ENCODE assay signal across 26 cellular contexts in the genomic region with DNA sequence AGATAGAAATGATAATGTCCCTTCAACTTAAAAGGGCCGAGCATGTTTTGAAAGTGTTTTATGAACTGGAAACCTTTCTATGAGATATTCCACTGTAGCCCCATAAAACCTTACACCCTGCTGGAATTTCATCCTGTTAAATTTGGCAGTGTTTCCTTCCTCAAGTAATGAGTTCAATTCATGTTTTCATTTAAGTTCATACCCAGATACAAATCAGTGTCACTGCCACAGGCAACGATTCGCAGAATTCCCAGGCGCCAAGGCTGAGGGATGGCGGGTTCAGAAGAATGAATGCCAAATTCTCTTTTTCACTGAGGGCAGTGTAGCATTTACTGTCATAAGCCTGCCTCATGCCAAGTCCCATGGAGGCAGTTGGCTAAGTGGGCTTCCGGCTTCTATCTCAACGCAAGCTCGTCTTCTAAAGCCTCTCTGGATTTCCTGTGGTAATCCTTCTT.
DNase-seq lines count a peak whose midpoint lies in the region; ATAC-seq and TF ChIP-seq lines count a peak whose summit lies in the region.
"Had no signal": no experiment of that assay in that cellular context is flagged by ENCODE, and none has a peak within 500 bp of the region (broad histone marks: within the 10 kb centered on the region; RNA-seq: fewer than 3 reads in every experiment).

No MANE protein-coding gene starts in this region.

- H3K9ac ChIP-seq in stomach smooth muscle (ENCODE audit: low read length in 2 of 2), result no peak overlapping the region

- H3K27ac Mint-ChIP-seq in activated naive CD4-positive, alpha-beta T cell treated with anti-CD3 and anti-CD28 coated beads for 36 hours, result no peak overlapping the region
- no peak overlapping the region for H3K27ac Mint-ChIP-seq in activated CD4-positive, alpha-beta T cell treated with anti-CD3 and anti-CD28 coated beads, Interleukin-2, amount 10 ng/mL, durations not matched to agents 24 days and 14 days
- H3K27ac Mint-ChIP-seq: activated CD4-positive, alpha-beta T cell treated with anti-CD3 and anti-CD28 coated beads for 36 hours; activated T-cell treated with anti-CD3 and anti-CD28 coated beads, Interleukin-2, amount 50 U/mL, for 24 hours; CD8-positive, alpha-beta memory T cell; GM23338; natural killer cell; stimulated activated naive CD8-positive, alpha-beta T cell treated with anti-CD3 and anti-CD28 coated beads, Interleukin-15, Interleukin-2, amounts not matched to agents 100 ng/mL and 50 ng/mL, for 24 hours; T-helper 1 cell treated with Interleukin-12 subunit alpha and Interleukin-12 subunit beta and Interleukin-4 antibody, amounts not matched to agents 30 μg/mL and 1 μg/mL, for 36 hours had no signal

- H4K20me1 ChIP-seq in hepatocyte (ENCODE audit: insufficient read depth, poor library complexity, severe bottlenecking), result no peaks in the 10 kb centered on the region

- peak; percentile 5 for DNase-seq in GM03348 (ENCODE audit: low spot score)
- DNase-seq in astrocyte of the hippocampus (ENCODE audit: low read depth, low spot score), result peak; percentile 24
- DNase-seq in hepatocyte (ENCODE audit: low spot score), result peak; percentile 17
- no peak for DNase-seq in activated naive CD4-positive, alpha-beta T cell treated with anti-CD3 and anti-CD28 coated beads for 36 hours
- DNase-seq in activated CD4-positive, alpha-beta T cell treated with anti-CD3 and anti-CD28 coated beads, Interleukin-2, amount 10 ng/mL, durations not matched to agents 24 days and 14 days, result no peak
- DNase-seq: activated CD4-positive, alpha-beta T cell treated with anti-CD3 and anti-CD28 coated beads for 36 hours; activated CD8-positive, alpha-beta memory T cell treated with anti-CD3 and anti-CD28 coated beads for 24 hours; activated gamma-delta T cell treated with Interleukin-2 at 50 U/mL for 16 hours; activated T-cell treated with anti-CD3 and anti-CD28 coated beads, Interleukin-2, amount 50 U/mL, for 24 hours; AML-193; CD8-positive, alpha-beta memory T cell; dermis blood vessel endothelial cell; DMS153; left ventricle myocardium inferior; midbrain; MV-4-11; natural killer cell; NCI-H1694; NCI-H2227 treated with DMSO at 0.1 percent for 48 hours; right cardiac atrium had no signal

- intact Hi-C loops in activated naive CD4-positive, alpha-beta T cell treated with anti-CD3 and anti-CD28 coated beads for 36 hours (cut with micrococcal nuclease), result no loop called here
- intact Hi-C loops in activated CD4-positive, alpha-beta T cell treated with anti-CD3 and anti-CD28 coated beads, Interleukin-2, amount 10 ng/mL, durations not matched to agents 24 days and 14 days (cut with micrococcal nuclease), result no loop called here

- H3K4me2 ChIP-seq in hepatocyte, result no peak overlapping the region
- H3K4me2 ChIP-seq: GM23338 had no signal

- H3K4me3 ChIP-seq in hepatocyte (no peak overlapping the region), stomach smooth muscle (ENCODE audit: low read length in 2 of 2) (no peak overlapping the region)
- H3K4me3 ChIP-seq: GM23338, left ventricle myocardium inferior had no signal

- ATAC-seq in HG02938 (IDR thresholded peaks at IDR 0.05; ENCODE audit: unreplicated experiment) (no peak), SK-N-SH treated with all-trans-retinoic acid at 6 μM for 48 hours (no peak)
- ATAC-seq: activated CD4-positive, alpha-beta T cell treated with anti-CD3 and anti-CD28 coated beads for 36 hours; GM23338; natural killer cell; right cardiac atrium had no signal

- no peak overlapping the region for H3K4me3 Mint-ChIP-seq in activated naive CD4-positive, alpha-beta T cell treated with anti-CD3 and anti-CD28 coated beads for 36 hours
- no peak overlapping the region for H3K4me3 Mint-ChIP-seq in activated CD4-positive, alpha-beta T cell treated with anti-CD3 and anti-CD28 coated beads, Interleukin-2, amount 10 ng/mL, durations not matched to agents 24 days and 14 days
- H3K4me3 Mint-ChIP-seq: activated CD4-positive, alpha-beta T cell treated with anti-CD3 and anti-CD28 coated beads for 36 hours; activated T-cell treated with anti-CD3 and anti-CD28 coated beads, Interleukin-2, amount 50 U/mL, for 24 hours; CD8-positive, alpha-beta memory T cell; GM23338; natural killer cell; stimulated activated naive CD8-positive, alpha-beta T cell treated with anti-CD3 and anti-CD28 coated beads, Interleukin-15, Interleukin-2, amounts not matched to agents 100 ng/mL and 50 ng/mL, for 24 hours; T-helper 1 cell treated with Interleukin-12 subunit alpha and Interleukin-12 subunit beta and Interleukin-4 antibody, amounts not matched to agents 30 μg/mL and 1 μg/mL, for 36 hours had no signal

- CTCF ChIA-PET in activated naive CD4-positive, alpha-beta T cell treated with anti-CD3 and anti-CD28 coated beads for 36 hours (lab: Charles Lee), result no interaction called here

- H3K27me3 ChIP-seq in hepatocyte, result no peaks in the 10 kb centered on the region
- H3K27me3 ChIP-seq in stomach smooth muscle (ENCODE audit: control insufficient read depth in 1 of 2, insufficient read depth in 2 of 2, low read length in 2 of 2), result no peaks in the 10 kb centered on the region

- H3K36me3 Mint-ChIP-seq in activated naive CD4-positive, alpha-beta T cell treated with anti-CD3 and anti-CD28 coated beads for 36 hours (ENCODE audit: low read depth), result no peaks in the 10 kb centered on the region
- no peaks in the 10 kb centered on the region for H3K36me3 Mint-ChIP-seq in activated CD4-positive, alpha-beta T cell treated with anti-CD3 and anti-CD28 coated beads, Interleukin-2, amount 10 ng/mL, durations not matched to agents 24 days and 14 days (ENCODE audit: low read depth)
- H3K36me3 Mint-ChIP-seq: CD8-positive, alpha-beta memory T cell had no signal

- no peaks in the 10 kb centered on the region for H3K79me2 ChIP-seq in hepatocyte

- no peaks in the 10 kb centered on the region for H3K36me3 ChIP-seq in hepatocyte (replicated peaks; ENCODE audit: insufficient read depth, low read depth)
- no peaks in the 10 kb centered on the region for H3K36me3 ChIP-seq in stomach smooth muscle (ENCODE audit: control insufficient read depth in 2 of 2, insufficient read depth in 2 of 2, low read length in 2 of 2)
- H3K36me3 ChIP-seq: left ventricle myocardium inferior had no signal

- H3K4me1 ChIP-seq in hepatocyte (ENCODE audit: insufficient read depth), result no peaks in the 10 kb centered on the region
- H3K4me1 ChIP-seq in stomach smooth muscle (ENCODE audit: control insufficient read depth, insufficient read depth, low read length), result peaks cover 26% of the 10 kb centered on the region
- H3K4me1 ChIP-seq: left ventricle myocardium inferior had no signal

- no peaks in the 10 kb centered on the region for H3K9me2 ChIP-seq in hepatocyte (replicated peaks; ENCODE audit: insufficient read depth)

- TF ChIP-seq CTCF in hepatocyte (IDR thresholded peaks at IDR 0.05; ENCODE audit: poor library complexity), result no peak

- H3K9me3 Mint-ChIP-seq in activated naive CD4-positive, alpha-beta T cell treated with anti-CD3 and anti-CD28 coated beads for 36 hours, result peaks cover 2% of the 10 kb centered on the region
- H3K9me3 Mint-ChIP-seq in activated CD4-positive, alpha-beta T cell treated with anti-CD3 and anti-CD28 coated beads, Interleukin-2, amount 10 ng/mL, durations not matched to agents 24 days and 14 days, result peaks cover 5% of the 10 kb centered on the region
- H3K9me3 Mint-ChIP-seq: GM23338 had no signal

- no peaks in the 10 kb centered on the region for H3K9me3 ChIP-seq in hepatocyte (ENCODE audit: low read depth)
- H3K9me3 ChIP-seq in stomach smooth muscle (ENCODE audit: control insufficient read depth in 2 of 2, low read length in 2 of 2), result no peaks in the 10 kb centered on the region
- H3K9me3 ChIP-seq: left ventricle myocardium inferior had no signal

- no peak overlapping the region for H3K27ac ChIP-seq in hepatocyte
- peak overlapping the region; percentile 38 for H3K27ac ChIP-seq in stomach smooth muscle (ENCODE audit: low read length)
- H3K27ac ChIP-seq: left ventricle myocardium inferior had no signal

- H3K27me3 Mint-ChIP-seq in activated naive CD4-positive, alpha-beta T cell treated with anti-CD3 and anti-CD28 coated beads for 36 hours (ENCODE audit: low read depth), result no peaks in the 10 kb centered on the region
- H3K27me3 Mint-ChIP-seq in activated CD4-positive, alpha-beta T cell treated with anti-CD3 and anti-CD28 coated beads, Interleukin-2, amount 10 ng/mL, durations not matched to agents 24 days and 14 days, result no peaks in the 10 kb centered on the region
- H3K27me3 Mint-ChIP-seq: activated CD4-positive, alpha-beta T cell treated with anti-CD3 and anti-CD28 coated beads for 36 hours; activated T-cell treated with anti-CD3 and anti-CD28 coated beads, Interleukin-2, amount 50 U/mL, for 24 hours; stimulated activated naive CD8-positive, alpha-beta T cell treated with anti-CD3 and anti-CD28 coated beads, Interleukin-15, Interleukin-2, amounts not matched to agents 100 ng/mL and 50 ng/mL, for 24 hours had no signal

- H2AFZ ChIP-seq in hepatocyte, result no peak overlapping the region
- H2AFZ ChIP-seq: GM23338 had no signal

- no peaks in the 10 kb centered on the region for H3K4me1 Mint-ChIP-seq in activated naive CD4-positive, alpha-beta T cell treated with anti-CD3 and anti-CD28 coated beads for 36 hours (ENCODE audit: low read depth)
- H3K4me1 Mint-ChIP-seq in activated CD4-positive, alpha-beta T cell treated with anti-CD3 and anti-CD28 coated beads, Interleukin-2, amount 10 ng/mL, durations not matched to agents 24 days and 14 days, result no peaks in the 10 kb centered on the region
- H3K4me1 Mint-ChIP-seq: activated CD4-positive, alpha-beta T cell treated with anti-CD3 and anti-CD28 coated beads for 36 hours; CD8-positive, alpha-beta memory T cell; natural killer cell had no signal

- 58% methylated on average over 8 of the region's 8 CpGs for WGBS in hepatocyte (ENCODE audit: low lambda C conversion rate, missing lambda C conversion rate)

TF ChIP-seq in SK-N-SH treated with all-trans-retinoic acid at 6 μM for 48 hours, 23 proteins besides CTCF, POLR2A, EP300 and RAD21 (continues in another document):
- TF ChIP-seq ZNF70 (CRISPR knock-in tag; IDR thresholded peaks at IDR 0.05) (no peak), SNAI2 (CRISPR knock-in tag; IDR thresholded peaks at IDR 0.05) (no peak), RARB (CRISPR knock-in tag; IDR thresholded peaks at IDR 0.05) (no peak), ZNF8 (CRISPR knock-in tag; IDR thresholded peaks at IDR 0.05) (no peak), CSDC2 (CRISPR knock-in tag; IDR thresholded peaks at IDR 0.05) (no peak), OSR1 (CRISPR knock-in tag; IDR thresholded peaks at IDR 0.05) (no peak)
- TF ChIP-seq, protein P1, sequence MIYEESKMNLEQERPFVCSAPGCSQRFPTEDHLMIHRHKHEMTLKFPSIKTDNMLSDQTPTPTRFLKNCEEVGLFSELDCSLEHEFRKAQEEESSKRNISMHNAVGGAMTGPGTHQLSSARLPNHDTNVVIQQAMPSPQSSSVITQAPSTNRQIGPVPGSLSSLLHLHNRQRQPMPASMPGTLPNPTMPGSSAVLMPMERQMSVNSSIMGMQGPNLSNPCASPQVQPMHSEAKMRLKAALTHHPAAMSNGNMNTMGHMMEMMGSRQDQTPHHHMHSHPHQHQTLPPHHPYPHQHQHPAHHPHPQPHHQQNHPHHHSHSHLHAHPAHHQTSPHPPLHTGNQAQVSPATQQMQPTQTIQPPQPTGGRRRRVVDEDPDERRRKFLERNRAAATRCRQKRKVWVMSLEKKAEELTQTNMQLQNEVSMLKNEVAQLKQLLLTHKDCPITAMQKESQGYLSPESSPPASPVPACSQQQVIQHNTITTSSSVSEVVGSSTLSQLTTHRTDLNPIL (CRISPR knock-in tag; IDR thresholded peaks at IDR 0.05; ENCODE audit: low read depth), result no peak

Comparison
In these comparisons a context has a peak if more than half of its experiments do, and no peak if none do; other contexts are left out.
1. DNase-seq: peak in GM03348 (single experiment), astrocyte of the hippocampus (single experiment) and hepatocyte (single experiment); none in activated naive CD4-positive, alpha-beta T cell treated with anti-CD3 and anti-CD28 coated beads for 36 hours (single experiment) and activated CD4-positive, alpha-beta T cell treated with anti-CD3 and anti-CD28 coated beads, Interleukin-2, amount 10 ng/mL, durations not matched to agents 24 days and 14 days (single experiment).